1 cellular context compared by ENCODE assay signal in genomic region chr10:92690211-92691041, GRCh38.
TF ChIP-seq lines count a peak whose summit lies in the region.

No MANE protein-coding gene starts in this region.

TF ChIP-seq in HepG2, 621 proteins besides CTCF, POLR2A, EP300 and RAD21 (continued from another document and continues in another):
- TF ChIP-seq ZBTB4 (CRISPR knock-in tag; IDR thresholded peaks at IDR 0.05; ENCODE audit: borderline replicate concordance) (no peak), SMAD3 (CRISPR knock-in tag; IDR thresholded peaks at IDR 0.05) (no peak), FOXA3 (CRISPR knock-in tag; IDR thresholded peaks at IDR 0.05) (no peak), BHLHE40 (IDR thresholded peaks at IDR 0.05; ENCODE audit: low read length) (0 out of 2 replicates have a peak, but pooled peaks have one; percentile 26), FOXO1 (CRISPR knock-in tag; IDR thresholded peaks at IDR 0.05) (no peak), PAF1 (CRISPR knock-in tag; IDR thresholded peaks at IDR 0.05) (no peak), PRDM4 (CRISPR knock-in tag; IDR thresholded peaks at IDR 0.05; ENCODE audit: borderline replicate concordance) (no peak), NPAS2 (CRISPR knock-in tag; IDR thresholded peaks at IDR 0.05; ENCODE audit: borderline replicate concordance) (no peak), ZNF512B (CRISPR knock-in tag; IDR thresholded peaks at IDR 0.05; ENCODE audit: borderline replicate concordance) (no peak), FIP1L1 (IDR thresholded peaks at IDR 0.05; ENCODE audit: borderline replicate concordance, insufficient read depth, low read depth, low read length) (no peak), SP140L (CRISPR knock-in tag; IDR thresholded peaks at IDR 0.05; ENCODE audit: borderline replicate concordance) (0 out of 2 replicates have a peak, but pooled peaks have one; percentile 38), ZNF644 (CRISPR knock-in tag; IDR thresholded peaks at IDR 0.05; ENCODE audit: low read depth) (no peak), ZNF672 (CRISPR knock-in tag; IDR thresholded peaks at IDR 0.05) (no peak), RBAK (CRISPR knock-in tag; IDR thresholded peaks at IDR 0.05) (no peak), ZNF740 (CRISPR knock-in tag; IDR thresholded peaks at IDR 0.05) (no peak), ZNF83 (CRISPR knock-in tag; IDR thresholded peaks at IDR 0.05; ENCODE audit: borderline replicate concordance) (no peak), HNF4G (IDR thresholded peaks at IDR 0.05; ENCODE audit: borderline replicate concordance, low read depth, low read length) (no peak), HNF4G (CRISPR knock-in tag; IDR thresholded peaks at IDR 0.05; ENCODE audit: borderline replicate concordance, low read depth) (no peak), ZMAT3 (CRISPR knock-in tag; conservative IDR thresholded peaks at IDR 0.05) (0 out of 2 replicates have a peak, but pooled peaks have one; percentile 18), RNF219 (CRISPR knock-in tag; IDR thresholded peaks at IDR 0.05) (no peak), TARDBP (CRISPR knock-in tag; IDR thresholded peaks at IDR 0.05) (no peak), BATF2 (CRISPR knock-in tag; IDR thresholded peaks at IDR 0.05) (0 out of 2 replicates have a peak, but pooled peaks have one; percentile 51), ZBTB1 (CRISPR knock-in tag; IDR thresholded peaks at IDR 0.05; ENCODE audit: borderline replicate concordance) (no peak), ISL2 (CRISPR knock-in tag; IDR thresholded peaks at IDR 0.05) (peak; percentile 25; the same call in 1 of the 2 replicates), ZNF563 (CRISPR knock-in tag; IDR thresholded peaks at IDR 0.05) (peak; percentile 66; the same call in 1 of the 2 replicates), ZNF136 (CRISPR knock-in tag; IDR thresholded peaks at IDR 0.05; ENCODE audit: low read depth) (peak; percentile 47; the same call in 1 of the 2 replicates), ZSCAN21 (CRISPR knock-in tag; IDR thresholded peaks at IDR 0.05; ENCODE audit: borderline replicate concordance) (no peak), GZF1 (CRISPR knock-in tag; IDR thresholded peaks at IDR 0.05) (no peak), IKZF4 (CRISPR knock-in tag; IDR thresholded peaks at IDR 0.05; ENCODE audit: borderline replicate concordance, low read depth, not compliant biosample characterization) (no peak), RARA (CRISPR knock-in tag; IDR thresholded peaks at IDR 0.05) (no peak), ZGPAT (CRISPR knock-in tag; IDR thresholded peaks at IDR 0.05) (peak; percentile 48; the same call in 1 of the 2 replicates), CREM (IDR thresholded peaks at IDR 0.05) (no peak), CREM (CRISPR knock-in tag; IDR thresholded peaks at IDR 0.05) (no peak), HNRNPUL1 (IDR thresholded peaks at IDR 0.05; ENCODE audit: low read depth, low read length) (no peak), ETS1 (CRISPR knock-in tag; IDR thresholded peaks at IDR 0.05) (peak; percentile 45; the same call in 1 of the 2 replicates), MAFK (conservative IDR thresholded peaks at IDR 0.05 in 1 of 2, IDR thresholded peaks at IDR 0.05 in 1 of 2; ENCODE audit: low read length in 2 of 2) (no peak), KMT2B (CRISPR knock-in tag; IDR thresholded peaks at IDR 0.05) (no peak), ZNF20 (CRISPR knock-in tag; IDR thresholded peaks at IDR 0.05) (no peak), ZBTB3 (CRISPR knock-in tag; IDR thresholded peaks at IDR 0.05; ENCODE audit: borderline replicate concordance, low read depth) (no peak), EEA1 (CRISPR knock-in tag; IDR thresholded peaks at IDR 0.05; ENCODE audit: borderline replicate concordance) (peak; percentile 69), ZXDC (CRISPR knock-in tag; IDR thresholded peaks at IDR 0.05) (no peak), ZNF678 (CRISPR knock-in tag; IDR thresholded peaks at IDR 0.05) (no peak), ZBTB44 (CRISPR knock-in tag; IDR thresholded peaks at IDR 0.05) (no peak), MZF1 (CRISPR knock-in tag; IDR thresholded peaks at IDR 0.05; ENCODE audit: borderline replicate concordance) (no peak), ZSCAN29 (CRISPR knock-in tag; conservative IDR thresholded peaks at IDR 0.05) (no peak), GLI4 (CRISPR knock-in tag; IDR thresholded peaks at IDR 0.05; ENCODE audit: borderline replicate concordance) (no peak), HDAC2 (CRISPR knock-in tag; IDR thresholded peaks at IDR 0.05) (no peak)
